ENCODE assay signal across 8 cellular contexts in genomic region chr20:58895099-58895795, GRCh38. TPM values are rescaled to one million over a fixed set of nuclear protein-coding genes. Genes with fewer than 3 reads are reported as not detected.
DNase-seq lines count a peak whose midpoint lies in the region; ATAC-seq and TF ChIP-seq lines count a peak whose summit lies in the region.
"Had no signal": no experiment of that assay in that cellular context is flagged by ENCODE, and none has a peak within 500 bp of the region (broad histone marks: within the 10 kb centered on the region; RNA-seq: fewer than 3 reads in every experiment).

No MANE protein-coding gene starts in this region.

- H3F3A ChIP-seq in GM23338 (replicated peaks; ENCODE audit: low read depth) (no peaks in the 10 kb centered on the region), SU-DHL-6 (ENCODE audit: insufficient read depth) (peaks cover 27% of the 10 kb centered on the region)

- H3K9ac ChIP-seq in SU-DHL-6 (ENCODE audit: low read length): peak overlapping the region; percentile 95; the same call in 1 of the 2 replicates

- peaks cover 20% of the 10 kb centered on the region for H3K27me3 Mint-ChIP-seq in GM23338 (ENCODE audit: insufficient read depth, low read depth, poor library complexity)

- H3K4me3 Mint-ChIP-seq in GM23338: peak overlapping the region; percentile 95

- peaks cover 72% of the 10 kb centered on the region for H3K4me1 ChIP-seq in GM23338 (ENCODE audit: insufficient read depth)

- H3K36me3 ChIP-seq in GM23338 (ENCODE audit: insufficient read depth) (no peaks in the 10 kb centered on the region), SU-DHL-6 (ENCODE audit: low read length) (peaks cover 37% of the 10 kb centered on the region; the same call in 1 of the 2 replicates)

- peaks cover 66% of the 10 kb centered on the region for H3K4me1 Mint-ChIP-seq in GM23338

- H3K36me3 Mint-ChIP-seq in GM23338 (ENCODE audit: low read depth): peaks cover 53% of the 10 kb centered on the region

- H3K27ac Mint-ChIP-seq in GM23338: peak overlapping the region; percentile 74

- no peaks in the 10 kb centered on the region for H3K9me3 ChIP-seq in SU-DHL-6 (ENCODE audit: insufficient read depth, low read length)
- H3K9me3 ChIP-seq: mucosa of descending colon had no signal

- H3K27ac ChIP-seq in GM23338 (ENCODE audit: low read depth) (peak overlapping the region; percentile 50), SU-DHL-6 (ENCODE audit: low read depth, low read length) (peak overlapping the region; percentile 89; the same call in 1 of the 2 replicates)

- TF ChIP-seq CTCF in GM23338 (conservative IDR thresholded peaks at IDR 0.05; ENCODE audit: low read depth in 2 of 2): no peak
- TF ChIP-seq CTCF in SU-DHL-6 (IDR thresholded peaks at IDR 0.05; ENCODE audit: insufficient read depth, low read length, poor library complexity, severe bottlenecking): no peak
- no peak for TF ChIP-seq CTCF in epithelial cell of proximal tubule (conservative IDR thresholded peaks at IDR 0.05; ENCODE audit: low read depth, low read length)

- H3K9me2 ChIP-seq in GM23338 (ENCODE audit: insufficient read depth) (no peaks in the 10 kb centered on the region), SU-DHL-6 (replicated peaks; ENCODE audit: insufficient read depth, low read length) (no peaks in the 10 kb centered on the region)

- H3K4me3 ChIP-seq in GM23338 (peak overlapping the region; percentile 83), SU-DHL-6 (ENCODE audit: insufficient read depth, low read length, poor library complexity, severe bottlenecking) (no peak overlapping the region), epithelial cell of proximal tubule (ENCODE audit: low read depth, low read length) (peak overlapping the region; percentile 4), skeletal muscle cell (ENCODE audit: low read depth, low read length) (peak overlapping the region; percentile 73)
- H3K4me3 ChIP-seq: mucosa of descending colon had no signal

- H3K79me2 ChIP-seq in GM23338 (replicated peaks; ENCODE audit: insufficient read depth) (peaks cover 78% of the 10 kb centered on the region), SU-DHL-6 (ENCODE audit: insufficient read depth, low read length) (peaks cover 84% of the 10 kb centered on the region)

- H3K9me3 Mint-ChIP-seq in GM23338: no peaks in the 10 kb centered on the region

- H2AFZ ChIP-seq in GM23338: no peak overlapping the region
- H2AFZ ChIP-seq in SU-DHL-6 (ENCODE audit: low read depth, low read length, severe bottlenecking): no peak overlapping the region

- H4K20me1 ChIP-seq in GM23338 (replicated peaks; ENCODE audit: insufficient read depth) (peaks cover 36% of the 10 kb centered on the region), SU-DHL-6 (ENCODE audit: low read depth, low read length) (peaks cover 31% of the 10 kb centered on the region)

- DNase-seq in GM23338 (ENCODE audit: low spot score): no peak
- no peak for DNase-seq in epithelial cell of proximal tubule (ENCODE audit: low read depth)
- DNase-seq in skeletal muscle cell (ENCODE audit: low read depth): no peak
- no peak for DNase-seq in cerebellar nuclear complex (lab: John Stamatoyannopoulos, UW)
- DNase-seq: mucosa of descending colon had no signal

- ATAC-seq in GM23338 (peak; percentile 7), GM21723 (IDR thresholded peaks at IDR 0.05; ENCODE audit: unreplicated experiment) (no peak), HG02885 (IDR thresholded peaks at IDR 0.05; ENCODE audit: poor library complexity, unreplicated experiment) (no peak)
- ATAC-seq: mucosa of descending colon had no signal

- H3K27me3 ChIP-seq in GM23338 (ENCODE audit: insufficient read depth): no peaks in the 10 kb centered on the region
- H3K27me3 ChIP-seq in SU-DHL-6 (ENCODE audit: low read length): no peaks in the 10 kb centered on the region

- H3K4me2 ChIP-seq in GM23338 (peak overlapping the region; percentile 62), SU-DHL-6 (ENCODE audit: low read depth, low read length, poor library complexity, severe bottlenecking) (peak overlapping the region; percentile 99)

TF ChIP-seq in GM23338, 12 proteins besides CTCF, POLR2A, EP300 and RAD21 (continues in another document):
- TF ChIP-seq, protein P1, sequence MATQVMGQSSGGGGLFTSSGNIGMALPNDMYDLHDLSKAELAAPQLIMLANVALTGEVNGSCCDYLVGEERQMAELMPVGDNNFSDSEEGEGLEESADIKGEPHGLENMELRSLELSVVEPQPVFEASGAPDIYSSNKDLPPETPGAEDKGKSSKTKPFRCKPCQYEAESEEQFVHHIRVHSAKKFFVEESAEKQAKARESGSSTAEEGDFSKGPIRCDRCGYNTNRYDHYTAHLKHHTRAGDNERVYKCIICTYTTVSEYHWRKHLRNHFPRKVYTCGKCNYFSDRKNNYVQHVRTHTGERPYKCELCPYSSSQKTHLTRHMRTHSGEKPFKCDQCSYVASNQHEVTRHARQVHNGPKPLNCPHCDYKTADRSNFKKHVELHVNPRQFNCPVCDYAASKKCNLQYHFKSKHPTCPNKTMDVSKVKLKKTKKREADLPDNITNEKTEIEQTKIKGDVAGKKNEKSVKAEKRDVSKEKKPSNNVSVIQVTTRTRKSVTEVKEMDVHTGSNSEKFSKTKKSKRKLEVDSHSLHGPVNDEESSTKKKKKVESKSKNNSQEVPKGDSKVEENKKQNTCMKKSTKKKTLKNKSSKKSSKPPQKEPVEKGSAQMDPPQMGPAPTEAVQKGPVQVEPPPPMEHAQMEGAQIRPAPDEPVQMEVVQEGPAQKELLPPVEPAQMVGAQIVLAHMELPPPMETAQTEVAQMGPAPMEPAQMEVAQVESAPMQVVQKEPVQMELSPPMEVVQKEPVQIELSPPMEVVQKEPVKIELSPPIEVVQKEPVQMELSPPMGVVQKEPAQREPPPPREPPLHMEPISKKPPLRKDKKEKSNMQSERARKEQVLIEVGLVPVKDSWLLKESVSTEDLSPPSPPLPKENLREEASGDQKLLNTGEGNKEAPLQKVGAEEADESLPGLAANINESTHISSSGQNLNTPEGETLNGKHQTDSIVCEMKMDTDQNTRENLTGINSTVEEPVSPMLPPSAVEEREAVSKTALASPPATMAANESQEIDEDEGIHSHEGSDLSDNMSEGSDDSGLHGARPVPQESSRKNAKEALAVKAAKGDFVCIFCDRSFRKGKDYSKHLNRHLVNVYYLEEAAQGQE (IDR thresholded peaks at IDR 0.05; ENCODE audit: unreplicated experiment): no peak
- TF ChIP-seq NANOG (IDR thresholded peaks at IDR 0.05; ENCODE audit: borderline replicate concordance): no peak
- TF ChIP-seq ZNF114 (CRISPR knock-in tag; IDR thresholded peaks at IDR 0.05): no peak
- TF ChIP-seq JUNB (IDR thresholded peaks at IDR 0.05; ENCODE audit: unreplicated experiment): no peak
- TF ChIP-seq, protein P2, sequence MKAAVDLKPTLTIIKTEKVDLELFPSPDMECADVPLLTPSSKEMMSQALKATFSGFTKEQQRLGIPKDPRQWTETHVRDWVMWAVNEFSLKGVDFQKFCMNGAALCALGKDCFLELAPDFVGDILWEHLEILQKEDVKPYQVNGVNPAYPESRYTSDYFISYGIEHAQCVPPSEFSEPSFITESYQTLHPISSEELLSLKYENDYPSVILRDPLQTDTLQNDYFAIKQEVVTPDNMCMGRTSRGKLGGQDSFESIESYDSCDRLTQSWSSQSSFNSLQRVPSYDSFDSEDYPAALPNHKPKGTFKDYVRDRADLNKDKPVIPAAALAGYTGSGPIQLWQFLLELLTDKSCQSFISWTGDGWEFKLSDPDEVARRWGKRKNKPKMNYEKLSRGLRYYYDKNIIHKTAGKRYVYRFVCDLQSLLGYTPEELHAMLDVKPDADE (IDR thresholded peaks at IDR 0.05): no peak

RNA-seq across cellular contexts. Expression of gene GNAS, which starts 42.7 kb away (rescaled TPM):
- total RNA-seq in GM23338 (2014; rRNA removed; shearing (Covaris generic)): 1,032 and 1,042 TPM in 2 replicates
- polyA plus RNA-seq in GM23338 (2016; fragmentation: Nextera tagmentation; extraction: Ambion mirVana): 917 and 940 TPM in 2 replicates
- 492 and 828 TPM in 2 replicates for total RNA-seq in epithelial cell of proximal tubule

RNA-seq across cellular contexts. Expression of gene GNAS-AS1, which starts 44.5 kb away (rescaled TPM):
- 12.1 and 15.0 TPM in 2 replicates for total RNA-seq in GM23338 (2014; rRNA removed; shearing (Covaris generic))
- polyA plus RNA-seq in GM23338 (2016; fragmentation: Nextera tagmentation; extraction: Ambion mirVana): 11.3 and 12.3 TPM in 2 replicates
- total RNA-seq in epithelial cell of proximal tubule: 0.35 and 0.51 TPM in 2 replicates
